ENCODE assay signal across 13 cellular contexts in genomic region chr5:31280210-31280609, GRCh38.
"Had no signal": no experiment of that assay in that cellular context is flagged by ENCODE, and none has a peak within 500 bp of the region (broad histone marks: within the 10 kb centered on the region; RNA-seq: fewer than 3 reads in every experiment).

No MANE protein-coding gene starts in this region.

- H3K4me3 Mint-ChIP-seq: activated naive CD4-positive, alpha-beta T cell treated with anti-CD3 and anti-CD28 coated beads, Interleukin-2, amount 50 U/mL, for 24 hours; naive B cell had no signal

- H3K27ac Mint-ChIP-seq: activated naive CD4-positive, alpha-beta T cell treated with anti-CD3 and anti-CD28 coated beads, Interleukin-2, amount 50 U/mL, for 24 hours; naive B cell had no signal

- FAIRE-seq: colon, frontal cortex, kidney had no signal

- H3K36me3 Mint-ChIP-seq: activated naive CD4-positive, alpha-beta T cell treated with anti-CD3 and anti-CD28 coated beads, Interleukin-2, amount 50 U/mL, for 24 hours; naive B cell had no signal

- H3K4me1 Mint-ChIP-seq: activated naive CD4-positive, alpha-beta T cell treated with anti-CD3 and anti-CD28 coated beads, Interleukin-2, amount 50 U/mL, for 24 hours; naive B cell had no signal

- H3K4me1 ChIP-seq: heart right ventricle, sigmoid colon had no signal

- H3K27me3 ChIP-seq: heart right ventricle, sigmoid colon had no signal

- DNase-seq: activated CD4-positive, alpha-beta T cell treated with anti-CD3 and anti-CD28 coated beads, Interleukin-2, amount 50 U/mL, for 4 hours; activated T-cell treated with anti-CD3 and anti-CD28 coated beads, Interleukin-2, amount 50 U/mL, for 1 hour; heart right ventricle; kidney; midbrain; naive B cell; sigmoid colon; stimulated activated CD4-positive, alpha-beta T cell treated with anti-CD3 and anti-CD28 coated beads, Interleukin-12 subunit alpha, Interleukin-12 subunit beta, amount 100 ng/mL, for 4 hours; stimulated activated naive CD4-positive, alpha-beta T cell; trophoblast cell had no signal

- H3K36me3 ChIP-seq: heart right ventricle, sigmoid colon had no signal

- H3K4me3 ChIP-seq: heart right ventricle, sigmoid colon had no signal

- H3K27ac ChIP-seq: heart right ventricle, sigmoid colon had no signal

- H3K27me3 Mint-ChIP-seq: naive B cell had no signal

- H3K9me3 ChIP-seq: sigmoid colon had no signal

- H3K9me3 Mint-ChIP-seq: activated naive CD4-positive, alpha-beta T cell treated with anti-CD3 and anti-CD28 coated beads, Interleukin-2, amount 50 U/mL, for 24 hours had no signal

- ATAC-seq: heart right ventricle had no signal
